Comparison of ENCODE assay signal across 8 cellular contexts in genomic region chr1:94045465-94046056, GRCh38.
A peak's percentile ranks its signal among the peaks of the same experiment; 100 is the strongest.
DNase-seq lines count a peak whose midpoint lies in the region; ATAC-seq and TF ChIP-seq lines count a peak whose summit lies in the region.

No MANE protein-coding gene starts in this region.

- H3K4me3 ChIP-seq in PC-3 (ENCODE audit: low read length) (no peak overlapping the region), adipocyte (ENCODE audit: low read length) (peak overlapping the region; percentile 54), cardiac muscle cell (no peak overlapping the region)

- peak; percentile 88 for ATAC-seq in PC-3

- no peaks in the 10 kb centered on the region for H3K27me3 Mint-ChIP-seq in osteocyte (ENCODE audit: unreplicated experiment)

- H3K4me3 Mint-ChIP-seq in osteocyte (ENCODE audit: unreplicated experiment), result peak overlapping the region; percentile 11

- no peaks in the 10 kb centered on the region for H3K9me3 ChIP-seq in PC-3 (ENCODE audit: low read length)
- no peaks in the 10 kb centered on the region for H3K9me3 ChIP-seq in adipocyte (ENCODE audit: control insufficient read depth, low read length)
- H3K9me3 ChIP-seq in cardiac muscle cell (ENCODE audit: low read depth), result no peaks in the 10 kb centered on the region

- no peaks in the 10 kb centered on the region for H3K9me3 Mint-ChIP-seq in osteocyte (ENCODE audit: unreplicated experiment)

- no peaks in the 10 kb centered on the region for H4K20me1 ChIP-seq in PC-3 (ENCODE audit: low read length)

- H3K27me3 ChIP-seq in PC-3 (ENCODE audit: low read length), result no peaks in the 10 kb centered on the region
- H3K27me3 ChIP-seq in adipocyte (replicated peaks; ENCODE audit: control insufficient read depth, insufficient read depth, low read length), result no peaks in the 10 kb centered on the region
- H3K27me3 ChIP-seq in cardiac muscle cell, result no peaks in the 10 kb centered on the region

- H3K79me2 ChIP-seq in PC-3 (ENCODE audit: low read length), result no peaks in the 10 kb centered on the region

- H3K36me3 Mint-ChIP-seq in osteocyte (ENCODE audit: unreplicated experiment), result no peaks in the 10 kb centered on the region

- POLR2A ChIA-PET in HEK293T (lab: Yijun Ruan, JAX), result no interaction called here
- POLR2A ChIA-PET in PC-3 (lab: Charles Lee; ENCODE audit: unreplicated experiment), result interaction anchor here (0.6 kb wide), 1 partner anchor 1207 kb away, joined by 3 read pairs; no protein-coding TSS in a partner anchor

- intact Hi-C loops in PC-3 (cut with micrococcal nuclease), result loop anchor here (1.0 to 2.0 kb wide), 4 partner anchors 19 to 418 kb away; no protein-coding TSS in a partner anchor

- H3K27ac Mint-ChIP-seq in osteocyte (ENCODE audit: unreplicated experiment), result peak overlapping the region; percentile 97

- peaks cover 69% of the 10 kb centered on the region for H3K4me1 Mint-ChIP-seq in osteocyte (ENCODE audit: unreplicated experiment)

- H3K27ac ChIP-seq in PC-3 (ENCODE audit: low read length) (no peak overlapping the region), cardiac muscle cell (no peak overlapping the region)

- TF ChIP-seq CTCF in PC-3 (conservative IDR thresholded peaks at IDR 0.05; ENCODE audit: low read depth, low read length), result peak; percentile 88
- peak; percentile 82 for TF ChIP-seq CTCF in cardiac muscle cell (IDR thresholded peaks at IDR 0.05; ENCODE audit: low read depth, low read length)
- peak; percentile 85 for TF ChIP-seq CTCF in osteocyte (IDR thresholded peaks at IDR 0.05)

- H3F3A ChIP-seq in PC-3 (ENCODE audit: low read length, unreplicated experiment), result peaks cover 1% of the 10 kb centered on the region

- CTCF ChIA-PET in HEK293T (lab: Yijun Ruan, JAX) (interaction anchor here (0.5 to 2.7 kb wide), 17 partner anchors 9 to 335 kb away, joined by 3 to 32 read pairs (median 4); no protein-coding TSS in a partner anchor), PC-3 (lab: Charles Lee) (interaction anchor here (0.5 to 1.3 kb wide), 5 partner anchors 17 to 291 kb away, joined by 3 to 13 read pairs (median 4); no protein-coding TSS in a partner anchor)

- peaks cover 29% of the 10 kb centered on the region for H3K4me1 ChIP-seq in PC-3 (ENCODE audit: insufficient read depth, low read length)
- H3K4me1 ChIP-seq in adipocyte (ENCODE audit: control insufficient read depth, insufficient read depth, low read length), result peaks cover 36% of the 10 kb centered on the region
- H3K4me1 ChIP-seq in cardiac muscle cell (ENCODE audit: low read depth), result no peaks in the 10 kb centered on the region

- DNase-seq in COLO829 (ENCODE audit: low spot score) (peak; percentile 74), HEK293T (ENCODE audit: extremely low spot score) (peak; percentile 79), PC-3 (peak; percentile 94), adipocyte (ENCODE audit: low read depth) (peak; percentile 98), cardiac muscle cell (ENCODE audit: low read depth in 1 of 2, low spot score in 1 of 2) (peak; percentile 75 to 98), osteocyte (ENCODE audit: extremely low spot score, unreplicated experiment) (peak; percentile 96), GDM1 (lab: John Stamatoyannopoulos, UW) (no peak)
- DNase-seq in activated CD4-positive, CD25-positive, alpha-beta regulatory T cell (lab: John Stamatoyannopoulos, UW), result no peak

- no peak overlapping the region for H3K9ac ChIP-seq in PC-3 (ENCODE audit: low read length)
- H3K9ac ChIP-seq in adipocyte (ENCODE audit: low read length), result peak overlapping the region; percentile 78

- no TSS peak for BruUV-seq in PC-3 (replicated peaks; lab: Mats Ljungman, UMichigan)

- H3K9me2 ChIP-seq in PC-3 (replicated peaks; ENCODE audit: low read length), result no peaks in the 10 kb centered on the region

- peak overlapping the region; percentile 66 for H2AFZ ChIP-seq in PC-3 (ENCODE audit: low read length)

- H3K4me2 ChIP-seq in PC-3 (ENCODE audit: low read length), result peak overlapping the region; percentile 6

- H3K36me3 ChIP-seq in PC-3 (ENCODE audit: low read depth, low read length), result no peaks in the 10 kb centered on the region
- H3K36me3 ChIP-seq in adipocyte (ENCODE audit: control insufficient read depth, insufficient read depth, low read length, severe bottlenecking), result no peaks in the 10 kb centered on the region
- H3K36me3 ChIP-seq in cardiac muscle cell, result no peaks in the 10 kb centered on the region

TF ChIP-seq in HEK293T, 16 proteins besides CTCF, POLR2A, EP300 and RAD21:
- no peak for TF ChIP-seq LEF1 (IDR thresholded peaks at IDR 0.05; ENCODE audit: borderline replicate concordance)
- no peak for TF ChIP-seq NFRKB (IDR thresholded peaks at IDR 0.05)
- no peak for TF ChIP-seq PKNOX1 (IDR thresholded peaks at IDR 0.05)
- peak; percentile 75 for TF ChIP-seq L3MBTL2 (conservative IDR thresholded peaks at IDR 0.05)
- TF ChIP-seq HDGF (IDR thresholded peaks at IDR 0.05; ENCODE audit: borderline replicate concordance), result no peak
- TF ChIP-seq ELF4 (IDR thresholded peaks at IDR 0.05), result no peak

Comparison
In these comparisons a context has a peak if more than half of its experiments do, and no peak if none do; other contexts are left out.
1. DNase-seq: peak in COLO829 (single experiment), HEK293T (single experiment), PC-3 (single experiment), adipocyte (single experiment), cardiac muscle cell (2 of 2) and osteocyte (single experiment); none in activated CD4-positive, CD25-positive, alpha-beta regulatory T cell (0 of 4) and GDM1 (single experiment).
2. Peak in every context shown above with its lines, with median percentiles within 50 percentile points of each other: CTCF ChIP-seq.